Comparison of ENCODE assay signal across 1 cellular context in the genomic region with DNA sequence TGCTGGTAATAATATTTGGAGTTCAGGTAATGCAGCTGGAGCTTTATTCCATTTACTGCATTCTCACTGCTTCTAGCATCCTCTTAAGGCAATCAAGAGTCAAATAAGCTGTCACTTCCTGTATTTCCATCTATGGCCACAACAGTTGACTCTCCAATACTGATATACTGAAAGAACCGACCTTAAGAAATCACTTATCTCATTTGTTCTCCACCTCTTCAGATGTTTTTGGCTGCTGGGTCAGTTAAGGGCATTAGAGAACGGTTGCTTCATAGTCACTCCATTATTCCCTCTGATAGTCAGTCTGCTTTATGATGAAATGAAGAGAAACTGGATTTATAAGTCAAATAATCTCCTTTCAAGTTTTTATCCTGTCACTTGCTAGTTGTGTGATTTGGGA.
TF ChIP-seq lines count a peak whose summit lies in the region.

No MANE protein-coding gene starts in this region.

TF ChIP-seq in HepG2, 621 proteins besides CTCF, POLR2A, EP300 and RAD21 (continued from another document):
- TF ChIP-seq, protein P1, sequence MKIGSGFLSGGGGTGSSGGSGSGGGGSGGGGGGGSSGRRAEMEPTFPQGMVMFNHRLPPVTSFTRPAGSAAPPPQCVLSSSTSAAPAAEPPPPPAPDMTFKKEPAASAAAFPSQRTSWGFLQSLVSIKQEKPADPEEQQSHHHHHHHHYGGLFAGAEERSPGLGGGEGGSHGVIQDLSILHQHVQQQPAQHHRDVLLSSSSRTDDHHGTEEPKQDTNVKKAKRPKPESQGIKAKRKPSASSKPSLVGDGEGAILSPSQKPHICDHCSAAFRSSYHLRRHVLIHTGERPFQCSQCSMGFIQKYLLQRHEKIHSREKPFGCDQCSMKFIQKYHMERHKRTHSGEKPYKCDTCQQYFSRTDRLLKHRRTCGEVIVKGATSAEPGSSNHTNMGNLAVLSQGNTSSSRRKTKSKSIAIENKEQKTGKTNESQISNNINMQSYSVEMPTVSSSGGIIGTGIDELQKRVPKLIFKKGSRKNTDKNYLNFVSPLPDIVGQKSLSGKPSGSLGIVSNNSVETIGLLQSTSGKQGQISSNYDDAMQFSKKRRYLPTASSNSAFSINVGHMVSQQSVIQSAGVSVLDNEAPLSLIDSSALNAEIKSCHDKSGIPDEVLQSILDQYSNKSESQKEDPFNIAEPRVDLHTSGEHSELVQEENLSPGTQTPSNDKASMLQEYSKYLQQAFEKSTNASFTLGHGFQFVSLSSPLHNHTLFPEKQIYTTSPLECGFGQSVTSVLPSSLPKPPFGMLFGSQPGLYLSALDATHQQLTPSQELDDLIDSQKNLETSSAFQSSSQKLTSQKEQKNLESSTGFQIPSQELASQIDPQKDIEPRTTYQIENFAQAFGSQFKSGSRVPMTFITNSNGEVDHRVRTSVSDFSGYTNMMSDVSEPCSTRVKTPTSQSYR (CRISPR knock-in tag; IDR thresholded peaks at IDR 0.05; ENCODE audit: borderline replicate concordance), result no peak
- TF ChIP-seq ZNF234 (CRISPR knock-in tag; conservative IDR thresholded peaks at IDR 0.05) (no peak), ZNF367 (CRISPR knock-in tag; IDR thresholded peaks at IDR 0.05; ENCODE audit: borderline replicate concordance) (no peak), ATF7-NPFF (CRISPR knock-in tag; IDR thresholded peaks at IDR 0.05; ENCODE audit: low read depth) (no peak), CEBPB (IDR thresholded peaks at IDR 0.05; ENCODE audit: borderline replicate concordance, low read depth, low read length) (no peak)
